Comparison of ENCODE assay signal across 8 cellular contexts in the genomic region with DNA sequence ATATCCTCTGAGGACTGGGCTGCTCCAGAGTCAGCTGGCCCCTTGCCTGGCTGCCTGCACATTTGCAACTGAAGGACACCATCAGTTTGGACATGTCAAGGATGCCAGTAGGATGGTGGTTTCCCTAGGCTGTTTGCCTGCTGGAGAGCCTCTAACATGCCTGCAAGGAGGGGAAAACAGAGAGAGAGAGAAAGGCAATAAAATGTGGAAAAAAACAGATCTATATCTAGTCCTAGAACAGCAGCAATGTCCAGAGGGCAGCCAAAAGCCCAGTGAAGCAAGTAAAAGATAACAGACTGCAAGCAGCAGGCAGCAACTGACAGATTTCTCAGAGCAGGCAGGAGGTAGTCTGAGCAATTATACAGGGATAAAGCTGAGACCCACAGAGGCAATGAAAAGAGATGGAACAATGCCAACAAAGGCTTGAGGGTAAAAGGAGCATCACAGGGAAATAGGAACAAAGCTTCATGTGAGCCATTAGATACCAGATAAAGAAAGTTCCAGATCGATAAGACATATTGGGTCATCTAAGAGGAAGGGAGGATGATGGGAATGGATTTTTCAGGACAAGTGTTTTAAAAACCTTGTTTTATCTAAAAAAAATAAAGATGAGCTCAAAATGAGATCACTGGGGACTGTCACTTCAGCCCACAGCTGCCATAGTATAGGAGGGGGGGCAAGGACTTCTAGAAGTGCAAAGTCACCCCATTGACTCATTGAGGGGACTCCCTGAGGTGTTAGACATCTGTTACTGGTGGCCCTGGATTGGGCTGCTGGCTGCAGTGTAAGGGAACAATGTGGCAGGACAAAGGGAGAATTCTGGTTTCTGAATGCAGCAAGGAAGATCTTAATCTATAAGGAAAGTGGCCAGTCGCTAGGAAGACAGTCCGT. TPM values are rescaled to one million over a fixed set of nuclear protein-coding genes. Genes with fewer than 3 reads are reported as not detected.
A peak's percentile ranks its signal among the peaks of the same experiment; 100 is the strongest.
DNase-seq lines count a peak whose midpoint lies in the region; ATAC-seq and TF ChIP-seq lines count a peak whose summit lies in the region.

No MANE protein-coding gene starts in this region.

- intact Hi-C loops in esophagus squamous epithelium (cut with DNase I) (no loop called here), gastrocnemius medialis (cut with DNase I; ENCODE audit: low total_unique reads) (no loop called here)

- peaks cover 0 to 27% (median 13%) of the 10 kb centered on the region in 3 donors for H3K4me1 ChIP-seq in esophagus squamous epithelium
- peaks cover 23 to 27% of the 10 kb centered on the region in 2 donors for H3K4me1 ChIP-seq in gastrocnemius medialis

- DNase-seq in HFF-Myc (ENCODE audit: extremely low read depth, low read depth) (peak; percentile 37), NCI-H524 (lab: John Stamatoyannopoulos, UW) (peak; percentile 91 to 92), esophagus squamous epithelium (lab: John Stamatoyannopoulos, UW) (no peak), gastrocnemius medialis (peak in 1 of 2 donors; percentile 20), NOMO-1 treated with dmso at 0.1 percent for 144 hours (lab: John Stamatoyannopoulos, UW; ENCODE audit: unreplicated experiment) (no peak), HT-29 (ENCODE audit: low spot score) (no peak), nephron progenitor cell (no peak)

- H3K27me3 ChIP-seq in esophagus squamous epithelium, result no peaks in the 10 kb centered on the region
- H3K27me3 ChIP-seq in gastrocnemius medialis, result no peaks in the 10 kb centered on the region

- H3K27ac ChIP-seq in esophagus squamous epithelium (peak overlapping the region in 3 of 4 donors; percentile 23 to 55 (median 33)), gastrocnemius medialis (peak overlapping the region; percentile 24 to 51 (median 46))

- no peaks in the 10 kb centered on the region for H3K36me3 Mint-ChIP-seq in nephron progenitor cell (ENCODE audit: low read depth)

- TF ChIP-seq POLR2A in esophagus squamous epithelium (IDR thresholded peaks at IDR 0.05) (no peak), gastrocnemius medialis (IDR thresholded peaks at IDR 0.05) (no peak)

- H3K9me3 ChIP-seq in esophagus squamous epithelium (no peaks in the 10 kb centered on the region), gastrocnemius medialis (no peaks in the 10 kb centered on the region)

- no peak overlapping the region for H3K27ac Mint-ChIP-seq in nephron progenitor cell

- no peaks in the 10 kb centered on the region for H3K9me3 Mint-ChIP-seq in nephron progenitor cell

- no peak for TF ChIP-seq CTCF in HFF-Myc (IDR thresholded peaks at IDR 0.05; ENCODE audit: low read depth, low read length, missing control alignments)
- no peak for TF ChIP-seq CTCF in esophagus squamous epithelium (IDR thresholded peaks at IDR 0.05)
- no peak for TF ChIP-seq CTCF in gastrocnemius medialis (IDR thresholded peaks at IDR 0.05 in 4 of 5, conservative IDR thresholded peaks at IDR 0.05 in 1 of 5)
- no peak for TF ChIP-seq CTCF in nephron progenitor cell (IDR thresholded peaks at IDR 0.05)

- no peak overlapping the region for H3K4me3 Mint-ChIP-seq in nephron progenitor cell

- ATAC-seq in gastrocnemius medialis, result peak; percentile 10 to 31
- ATAC-seq in GM18511 (IDR thresholded peaks at IDR 0.05; ENCODE audit: unreplicated experiment), result no peak

- in situ Hi-C loops in gastrocnemius medialis (cut with MboI; ENCODE audit: low sequenced_read_pairs in 4 of 4), result no loop called here

- H3K4me3 ChIP-seq in HFF-Myc (replicated peaks; ENCODE audit: low read depth, low read length) (no peak overlapping the region), esophagus squamous epithelium (no peak overlapping the region), gastrocnemius medialis (no peak overlapping the region)

- H3K36me3 ChIP-seq in esophagus squamous epithelium (no peaks in the 10 kb centered on the region), gastrocnemius medialis (no peaks in the 10 kb centered on the region)

- 57 to 72% methylated on average over 3 of the region's 3 CpGs for WGBS in esophagus squamous epithelium, 2 donors

- no peaks in the 10 kb centered on the region for H3K27me3 Mint-ChIP-seq in nephron progenitor cell (ENCODE audit: low read depth, poor library complexity)

- H3K4me1 Mint-ChIP-seq in nephron progenitor cell, result peaks cover 11% of the 10 kb centered on the region

RNA-seq across cellular contexts. Expression of a gene that starts 38.6 kb away (rescaled TPM):
- total RNA-seq in esophagus squamous epithelium, result 10 to 100 TPM; 35.2 to 62.6 (median 46.5) TPM
- 100 to 1,000 TPM in 3 of 4 donors, 10 to 100 TPM in 1; 80.4 to 188 (median 142) TPM for total RNA-seq in gastrocnemius medialis
- 121 and 129 TPM in 2 replicates for total RNA-seq in HT-29 (2014; rRNA removed; shearing (Covaris generic))

Comparison
In these comparisons a context has a peak if more than half of its experiments do, and no peak if none do; other contexts are left out.
1. DNase-seq: peak in HFF-Myc (single experiment) and NCI-H524 (2 of 2); none in esophagus squamous epithelium (single experiment), NOMO-1 treated with dmso at 0.1 percent for 144 hours (single experiment), HT-29 (single experiment) and nephron progenitor cell (single experiment).